18 cellular contexts compared by ENCODE assay signal in genomic region chr13:72920097-72920496, GRCh38.
DNase-seq lines count a peak whose midpoint lies in the region; ATAC-seq and TF ChIP-seq lines count a peak whose summit lies in the region.
"Had no signal": no experiment of that assay in that cellular context is flagged by ENCODE, and none has a peak within 500 bp of the region (broad histone marks: within the 10 kb centered on the region; RNA-seq: fewer than 3 reads in every experiment).

No MANE protein-coding gene starts in this region.

- intact Hi-C loops in lower leg skin (cut with DNase I; ENCODE audit: low total_unique reads): no loop called here

- peaks cover 19% of the 10 kb centered on the region for H3K36me3 Mint-ChIP-seq in endodermal cell (ENCODE audit: low read depth)

- H3K9ac ChIP-seq in endodermal cell (ENCODE audit: extremely low read depth, low read length, poor library complexity, severe bottlenecking): no peak overlapping the region

- TF ChIP-seq POLR2A in lower leg skin (IDR thresholded peaks at IDR 0.05): no peak

- H3K36me3 ChIP-seq in endodermal cell (ENCODE audit: control insufficient read depth, insufficient read depth, low read length): peaks cover 14% of the 10 kb centered on the region

- no peaks in the 10 kb centered on the region for H3K4me1 ChIP-seq in endodermal cell (ENCODE audit: control insufficient read depth, insufficient read depth, low read length)
- H3K4me1 ChIP-seq: BE2C, right lobe of liver had no signal

- peak overlapping the region; percentile 74 for H3K27ac Mint-ChIP-seq in endodermal cell

- H3K27me3 Mint-ChIP-seq in endodermal cell (ENCODE audit: insufficient read depth): no peaks in the 10 kb centered on the region

- H3K4me3 Mint-ChIP-seq in endodermal cell: no peak overlapping the region

- no peak for ATAC-seq in GM21515 (IDR thresholded peaks at IDR 0.05; ENCODE audit: unreplicated experiment)
- no peak for ATAC-seq in GM18520 (IDR thresholded peaks at IDR 0.05; ENCODE audit: unreplicated experiment)
- ATAC-seq: HepG2, right lobe of liver had no signal

- no peaks in the 10 kb centered on the region for H3K9me3 Mint-ChIP-seq in endodermal cell

- WGBS in endodermal cell (ENCODE audit: insufficient coverage in 1 of 2, insufficient read length in 1 of 2), 2 experiments: 88% methylated on average over 2 of the region's 2 CpGs; no CpG with 5 or more reads in 1 of the 2 experiments
- WGBS in lower leg skin, 2 donors: 36 to 45% methylated on average over 2 of the region's 2 CpGs

- peak; percentile 25 for DNase-seq in EL
- peak; percentile 21 for DNase-seq in NCI-H1694 treated with DMSO at 0.1 percent for 48 hours (lab: John Stamatoyannopoulos, UW)
- DNase-seq in endodermal cell: no peak
- DNase-seq in pons (ENCODE audit: low spot score): peak; percentile 27
- no peak for DNase-seq in lower leg skin (ENCODE audit: low spot score in 2 of 2)
- no peak for DNase-seq in NCI-H69 (lab: John Stamatoyannopoulos, UW)
- DNase-seq: activated effector memory CD4-positive, alpha-beta T cell treated with anti-CD3 and anti-CD28 coated beads, Interleukin-2, amount 50 U/mL, for 16 hours; amniotic stem cell; BE2C; cortex of kidney; glutamatergic neuron; NCI-H1092; NCI-H2171 treated with DMSO at 0.1 percent for 48 hours; right lobe of liver; stimulated activated CD4-positive, alpha-beta T cell treated with anti-CD3 and anti-CD28 coated beads, Interleukin-2, amount 100 ng/mL, for 24 hours had no signal

- H3K9me3 ChIP-seq in endodermal cell (ENCODE audit: control insufficient read depth, low read length): no peaks in the 10 kb centered on the region
- H3K9me3 ChIP-seq: BE2C, right lobe of liver had no signal

- no peak overlapping the region for H3K27ac ChIP-seq in endodermal cell (ENCODE audit: low read depth, low read length)
- H3K27ac ChIP-seq: right lobe of liver had no signal

- H3K4me1 Mint-ChIP-seq in endodermal cell: no peaks in the 10 kb centered on the region

- TF ChIP-seq CTCF in endodermal cell (conservative IDR thresholded peaks at IDR 0.05): no peak
- no peak for TF ChIP-seq CTCF in lower leg skin (IDR thresholded peaks at IDR 0.05)

- H3K4me3 ChIP-seq in endodermal cell (ENCODE audit: low read length): no peak overlapping the region
- H3K4me3 ChIP-seq in lower leg skin (ENCODE audit: low read depth, poor library complexity, severe bottlenecking): no peak overlapping the region
- H3K4me3 ChIP-seq: right lobe of liver had no signal

- H3K27me3 ChIP-seq in endodermal cell (ENCODE audit: control insufficient read depth, insufficient read depth, low read length, poor library complexity, severe bottlenecking): no peaks in the 10 kb centered on the region
- H3K27me3 ChIP-seq: BE2C, right lobe of liver had no signal

Comparison
In these comparisons a context has a peak if more than half of its experiments do, and no peak if none do; other contexts are left out.
1. DNase-seq: peak in EL (single experiment), NCI-H1694 treated with DMSO at 0.1 percent for 48 hours (single experiment) and pons (single experiment); none in endodermal cell (single experiment), lower leg skin (0 of 2) and NCI-H69 (single experiment).